In genomic region chr17:79064026-79064425, GRCh38 we compare ENCODE assay signal across 17 cellular contexts. TPM values are rescaled to one million over a fixed set of nuclear protein-coding genes. Genes with fewer than 3 reads are reported as not detected.
DNase-seq lines count a peak whose midpoint lies in the region; ATAC-seq lines count a peak whose summit lies in the region.
"Had no signal": no experiment of that assay in that cellular context is flagged by ENCODE, and none has a peak within 500 bp of the region (broad histone marks: within the 10 kb centered on the region; RNA-seq: fewer than 3 reads in every experiment).

No MANE protein-coding gene starts in this region.

- H3K4me1 Mint-ChIP-seq in activated T-helper 17 cell treated with anti-CD3 and anti-CD28 coated beads, Interleukin-2, amount 50 U/mL, for 72 hours, result no peaks in the 10 kb centered on the region

- H3K27ac Mint-ChIP-seq in activated T-helper 17 cell treated with anti-CD3 and anti-CD28 coated beads, Interleukin-2, amount 50 U/mL, for 72 hours, result peak overlapping the region; percentile 12
- H3K27ac Mint-ChIP-seq: CD8-positive, alpha-beta T cell; H9 had no signal

- DNase-seq in cardiac septum (ENCODE audit: low spot score) (peak; percentile 38), Right ventricle myocardium superior (no peak), mesenteric fat pad (ENCODE audit: low spot score) (peak; percentile 49), SK-N-DZ (ENCODE audit: low spot score) (no peak)
- DNase-seq in stimulated activated CD4-positive, alpha-beta T cell treated with anti-CD3 and anti-CD28 coated beads, Interleukin-4, amount 100 ng/mL, for 24 hours, result no peak
- DNase-seq: Calu3; CD8-positive, alpha-beta T cell; DMS79; H9; NCI-H1417 treated with DMSO at 0.1 percent for 48 hours; NCI-H2029; NCI-H446 treated with DMSO at 0.1 percent for 48 hours; NCI-H748 treated with DMSO at 0.1 percent for 48 hours; OCI-M1; SHP77 treated with DMSO at 0.1 percent for 48 hours had no signal

- no peaks in the 10 kb centered on the region for H3K36me3 Mint-ChIP-seq in activated T-helper 17 cell treated with anti-CD3 and anti-CD28 coated beads, Interleukin-2, amount 50 U/mL, for 72 hours (ENCODE audit: low read depth)
- H3K36me3 Mint-ChIP-seq: CD8-positive, alpha-beta T cell had no signal

- H3K27me3 Mint-ChIP-seq in activated T-helper 17 cell treated with anti-CD3 and anti-CD28 coated beads, Interleukin-2, amount 50 U/mL, for 72 hours, result no peaks in the 10 kb centered on the region

- ATAC-seq in Right ventricle myocardium superior (ENCODE audit: poor library complexity), result no peak
- no peak for ATAC-seq in activated T-helper 17 cell treated with anti-CD3 and anti-CD28 coated beads, Interleukin-2, amount 50 U/mL, for 72 hours (replicated peaks)
- no peak for ATAC-seq in GM21381 (IDR thresholded peaks at IDR 0.05; ENCODE audit: unreplicated experiment)
- ATAC-seq: CD8-positive, alpha-beta T cell had no signal

- intact Hi-C loops in cardiac septum (cut with DNase I) (no loop called here), Right ventricle myocardium superior (cut with DNase I) (no loop called here)

- H3K9me3 Mint-ChIP-seq in activated T-helper 17 cell treated with anti-CD3 and anti-CD28 coated beads, Interleukin-2, amount 50 U/mL, for 72 hours, result no peaks in the 10 kb centered on the region
- H3K9me3 Mint-ChIP-seq: CD8-positive, alpha-beta T cell; H9 had no signal

- no peak overlapping the region for H3K4me3 Mint-ChIP-seq in activated T-helper 17 cell treated with anti-CD3 and anti-CD28 coated beads, Interleukin-2, amount 50 U/mL, for 72 hours
- H3K4me3 Mint-ChIP-seq: CD8-positive, alpha-beta T cell; H9 had no signal

RNA-seq across cellular contexts. Expression of gene ENGASE, which starts 10.6 kb away (rescaled TPM):
- total RNA-seq in cardiac septum, result 39.4 TPM
- 29.1 TPM for total RNA-seq in Right ventricle myocardium superior
- 10 to 100 TPM; 26.9 to 30.2 TPM for total RNA-seq in activated T-helper 17 cell treated with anti-CD3 and anti-CD28 coated beads, Interleukin-2, amount 50 U/mL, for 72 hours
- total RNA-seq in mesenteric fat pad, result 38.8 TPM
- polyA plus RNA-seq in SK-N-DZ (2014; cell fraction: cytosol; rRNA removed), result 8.2 and 10.9 TPM in 2 replicates
- polyA plus RNA-seq in SK-N-DZ (2014; cell fraction: nucleus; rRNA removed), result 146 and 181 TPM in 2 replicates

RNA-seq across cellular contexts. Expression of gene C1QTNF1, which starts 40.1 kb away (rescaled TPM):
- total RNA-seq in cardiac septum (92.9 TPM), Right ventricle myocardium superior (143 TPM), mesenteric fat pad (563 TPM)
- total RNA-seq in activated T-helper 17 cell treated with anti-CD3 and anti-CD28 coated beads, Interleukin-2, amount 50 U/mL, for 72 hours, result not detected
- 0.12 TPM in 1 of 2 replicates, not detected in the other for polyA plus RNA-seq in SK-N-DZ (2014; cell fraction: cytosol; rRNA removed)
- polyA plus RNA-seq in SK-N-DZ (2014; cell fraction: nucleus; rRNA removed), result not detected in 2 replicates

RNA-seq across cellular contexts. Expression of gene CANT1, which starts 54.5 kb away (rescaled TPM):
- total RNA-seq in cardiac septum, result 25.2 TPM
- 29.8 TPM for total RNA-seq in Right ventricle myocardium superior
- 10 to 100 TPM; 67.8 to 73.8 TPM for total RNA-seq in activated T-helper 17 cell treated with anti-CD3 and anti-CD28 coated beads, Interleukin-2, amount 50 U/mL, for 72 hours
- 37.9 TPM for total RNA-seq in mesenteric fat pad
- polyA plus RNA-seq in SK-N-DZ (2014; cell fraction: cytosol; rRNA removed), result 37.9 and 56.5 TPM in 2 replicates
- 15.8 and 20.8 TPM in 2 replicates for polyA plus RNA-seq in SK-N-DZ (2014; cell fraction: nucleus; rRNA removed)

Comparison
In these comparisons a context has a peak if more than half of its experiments do, and no peak if none do; other contexts are left out.
1. DNase-seq: peak in cardiac septum (single experiment) and mesenteric fat pad (single experiment); none in Right ventricle myocardium superior (single experiment), stimulated activated CD4-positive, alpha-beta T cell treated with anti-CD3 and anti-CD28 coated beads, Interleukin-4, amount 100 ng/mL, for 24 hours (single experiment) and SK-N-DZ (single experiment).
2. RNA of gene C1QTNF1, which starts 40.1 kb away (total RNA-seq): 563 TPM in mesenteric fat pad (single experiment), 143 TPM in Right ventricle myocardium superior (single experiment) and 92.9 TPM in cardiac septum (single experiment); not detected in activated T-helper 17 cell treated with anti-CD3 and anti-CD28 coated beads, Interleukin-2, amount 50 U/mL, for 72 hours; every median in the first group is over 10 times any median in the second.